10 cellular contexts compared by ENCODE assay signal in the genomic region with DNA sequence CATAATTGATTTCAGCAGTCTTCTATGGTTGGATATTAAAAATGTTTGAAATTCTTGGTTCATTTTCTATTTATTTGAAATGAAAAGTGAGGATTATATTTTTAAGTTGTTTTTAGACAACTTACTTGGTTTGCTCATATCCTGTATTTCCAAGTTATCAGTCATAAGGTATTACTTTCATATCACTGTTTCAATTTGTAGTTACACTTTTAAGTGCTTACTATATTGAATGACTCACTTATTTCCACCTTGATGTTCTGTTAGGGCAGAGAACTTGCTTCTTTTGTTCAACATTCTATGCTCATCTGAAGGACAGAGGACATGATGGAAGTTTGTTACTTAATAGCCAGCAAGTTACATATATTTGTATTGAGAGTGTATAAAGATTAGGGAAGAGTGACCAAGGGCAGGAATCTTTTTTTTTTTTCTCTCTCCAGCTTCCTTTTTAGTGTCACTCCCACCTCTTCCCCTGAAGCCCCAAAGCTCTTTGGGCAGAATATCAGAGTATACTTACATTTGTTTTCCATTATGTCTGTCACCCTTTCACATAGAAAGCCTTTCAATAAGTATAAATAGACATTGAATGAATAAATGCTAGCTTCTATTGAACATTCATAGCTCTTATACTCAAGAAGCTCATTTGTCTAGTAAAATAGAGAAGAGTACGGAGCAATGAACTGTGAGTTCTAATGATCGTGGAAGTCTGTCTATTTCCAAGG. TPM values are rescaled to one million over a fixed set of nuclear protein-coding genes. Genes with fewer than 3 reads are reported as not detected.
A peak's percentile ranks its signal among the peaks of the same experiment; 100 is the strongest.
DNase-seq lines count a peak whose midpoint lies in the region; ATAC-seq and TF ChIP-seq lines count a peak whose summit lies in the region.
"Had no signal": no experiment of that assay in that cellular context is flagged by ENCODE, and none has a peak within 500 bp of the region (broad histone marks: within the 10 kb centered on the region; RNA-seq: fewer than 3 reads in every experiment).

No MANE protein-coding gene starts in this region.

- H3K4ac ChIP-seq in IMR-90 (ENCODE audit: low read depth, low read length), result no peak overlapping the region

- no peak for DNase-seq in activated T-cell treated with anti-CD3 and anti-CD28 coated beads, Interleukin-2, amount 50 U/mL, for 4 hours
- DNase-seq in activated T-cell treated with anti-CD3 and anti-CD28 coated beads, Interleukin-2, amount 50 U/mL, for 48 hours, result no peak
- DNase-seq in IMR-90 (peak; percentile 20), left ventricle myocardium inferior (no peak), NOMO-1 treated with DMSO at 0.1 percent for 48 hours (lab: John Stamatoyannopoulos, UW; ENCODE audit: unreplicated experiment) (no peak)
- no peak for DNase-seq in stimulated activated naive B cell treated with anti-CD40 and anti-IgM and Interleukin-4, amounts not matched to agents 10 μg/mL and 1 μg/mL and 100 μg/mL, for 72 hours
- no peak for DNase-seq in stimulated activated CD4-positive, alpha-beta T cell treated with anti-CD3 and anti-CD28 coated beads, Interleukin-2, amount 100 ng/mL, for 48 hours
- DNase-seq: NCI-H1105 treated with DMSO at 0.1 percent for 48 hours, T-helper 9 cell had no signal

- H3K56ac ChIP-seq in IMR-90 (ENCODE audit: extremely low read depth, insufficient read depth, low read length), result no peak overlapping the region

- no peak overlapping the region for H4K91ac ChIP-seq in IMR-90 (ENCODE audit: insufficient read depth, low read depth, low read length)

- no peaks in the 10 kb centered on the region for H3K27me3 ChIP-seq in IMR-90 (ENCODE audit: control insufficient read depth, insufficient read depth, low read length)
- H3K27me3 ChIP-seq in left ventricle myocardium inferior (ENCODE audit: low read depth), result no peaks in the 10 kb centered on the region

- POLR2A ChIA-PET in IMR-90 (lab: Charles Lee; ENCODE audit: unreplicated experiment), result no interaction called here

- H3K27me3 Mint-ChIP-seq in activated T-cell treated with anti-CD3 and anti-CD28 coated beads, Interleukin-2, amount 50 U/mL, for 4 hours (ENCODE audit: low read depth), result no peaks in the 10 kb centered on the region
- no peaks in the 10 kb centered on the region for H3K27me3 Mint-ChIP-seq in stimulated activated naive B cell treated with anti-CD40 and anti-IgM and Interleukin-4, amounts not matched to agents 10 μg/mL and 1 μg/mL and 100 μg/mL, for 72 hours

- H3K23ac ChIP-seq in IMR-90 (ENCODE audit: low read depth, low read length), result no peak overlapping the region

- H3K4me1 Mint-ChIP-seq in activated T-cell treated with anti-CD3 and anti-CD28 coated beads, Interleukin-2, amount 50 U/mL, for 4 hours (ENCODE audit: low read depth), result peaks cover 32% of the 10 kb centered on the region
- H3K4me1 Mint-ChIP-seq in stimulated activated naive B cell treated with anti-CD40 and anti-IgM and Interleukin-4, amounts not matched to agents 10 μg/mL and 1 μg/mL and 100 μg/mL, for 72 hours, result peaks cover 3 to 8% of the 10 kb centered on the region in 2 donors

- no peak overlapping the region for H3K4me3 ChIP-seq in IMR-90 (ENCODE audit: insufficient read depth, low read depth, low read length)
- H3K4me3 ChIP-seq in left ventricle myocardium inferior, result no peak overlapping the region

- H4K8ac ChIP-seq in IMR-90 (ENCODE audit: low read depth in 2 of 2, low read length in 2 of 2), result no peak overlapping the region

- CTCF ChIA-PET in IMR-90 (lab: Yijun Ruan, JAX), result no interaction called here

- H2BK5ac ChIP-seq in IMR-90 (ENCODE audit: low read depth, low read length, poor library complexity, severe bottlenecking), result no peak overlapping the region

- peaks cover 3% of the 10 kb centered on the region; the same call in 1 of the 2 replicates for H3K9me1 ChIP-seq in IMR-90 (ENCODE audit: insufficient read depth, low read length)

- no peak overlapping the region for H2AFZ ChIP-seq in IMR-90 (replicated peaks; ENCODE audit: low read length, poor library complexity)

- no peak overlapping the region for H3K27ac ChIP-seq in IMR-90 (ENCODE audit: insufficient read depth, low read length)
- H3K27ac ChIP-seq in left ventricle myocardium inferior (replicated peaks), result no peak overlapping the region

- peaks cover 17 to 22% of the 10 kb centered on the region in 2 experiments for H3K79me1 ChIP-seq in IMR-90 (ENCODE audit: low read depth in 1 of 2, low read length in 2 of 2)

- H3K9me3 ChIP-seq in IMR-90 (ENCODE audit: control insufficient read depth, insufficient read depth, low read length) (no peaks in the 10 kb centered on the region), left ventricle myocardium inferior (replicated peaks) (no peaks in the 10 kb centered on the region)

- no peak overlapping the region for H3K27ac Mint-ChIP-seq in stimulated activated naive B cell treated with anti-CD40 and anti-IgM and Interleukin-4, amounts not matched to agents 10 μg/mL and 1 μg/mL and 100 μg/mL, for 72 hours

- TF ChIP-seq CTCF in IMR-90 (conservative IDR thresholded peaks at IDR 0.05; ENCODE audit: low read depth, low read length) (no peak), left ventricle myocardium inferior (IDR thresholded peaks at IDR 0.05; ENCODE audit: borderline replicate concordance) (no peak)

- H2BK15ac ChIP-seq in IMR-90 (ENCODE audit: low read depth, low read length), result no peak overlapping the region

- in situ Hi-C loops in IMR-90 (cut with MboI; ENCODE audit: low sequenced_read_pairs), result no loop called here

- H2BK120ac ChIP-seq in IMR-90 (ENCODE audit: low read depth, low read length), result no peak overlapping the region

- H3K9me3 Mint-ChIP-seq in activated T-cell treated with anti-CD3 and anti-CD28 coated beads, Interleukin-2, amount 50 U/mL, for 4 hours, result no peaks in the 10 kb centered on the region
- no peaks in the 10 kb centered on the region for H3K9me3 Mint-ChIP-seq in stimulated activated naive B cell treated with anti-CD40 and anti-IgM and Interleukin-4, amounts not matched to agents 10 μg/mL and 1 μg/mL and 100 μg/mL, for 72 hours

- H3K4me1 ChIP-seq in IMR-90 (ENCODE audit: control insufficient read depth, insufficient read depth, low read length), result no peaks in the 10 kb centered on the region
- H3K4me1 ChIP-seq in left ventricle myocardium inferior, result peaks cover 21% of the 10 kb centered on the region

- no peak overlapping the region for H2AK5ac ChIP-seq in IMR-90 (ENCODE audit: low read depth, low read length)

- WGBS in IMR-90 (ENCODE audit: extremely low coverage in 2 of 2, insufficient read length in 1 of 2), 2 experiments, result no CpG with 5 or more reads among the region's 2 CpGs

- H3K9ac ChIP-seq in IMR-90 (ENCODE audit: low read depth, low read length), result no peak overlapping the region

- no peak overlapping the region for H3K4me2 ChIP-seq in IMR-90 (ENCODE audit: low read depth, low read length)

- H3K36me3 ChIP-seq in IMR-90 (ENCODE audit: control insufficient read depth, insufficient read depth, low read length) (peaks cover 3% of the 10 kb centered on the region), left ventricle myocardium inferior (peaks cover 6% of the 10 kb centered on the region)

- no peak overlapping the region for H4K5ac ChIP-seq in IMR-90 (ENCODE audit: low read depth, low read length)

- TF ChIP-seq POLR2A in IMR-90 (IDR thresholded peaks at IDR 0.05; ENCODE audit: low read depth, low read length), result no peak

- intact Hi-C loops in IMR-90 (cut with micrococcal nuclease), result no loop called here
- intact Hi-C loops in left ventricle myocardium inferior (cut with micrococcal nuclease), result no loop called here

- H2AK9ac ChIP-seq in IMR-90 (replicated peaks; ENCODE audit: low read depth, low read length, poor library complexity), result no peak overlapping the region

- 0 out of 2 replicates have a peak, but pooled peaks cover 4% of the 10 kb centered on the region for H4K20me1 ChIP-seq in IMR-90 (ENCODE audit: insufficient read depth, low read length)

- dilution Hi-C loops in IMR-90 (cut with HindIII; ENCODE audit: low sequenced_read_pairs, unreplicated experiment), result no loop called here

- peaks cover 20% of the 10 kb centered on the region for H3K36me3 Mint-ChIP-seq in activated T-cell treated with anti-CD3 and anti-CD28 coated beads, Interleukin-2, amount 50 U/mL, for 4 hours (ENCODE audit: insufficient read depth)
- peaks cover 1 to 11% of the 10 kb centered on the region in 2 donors for H3K36me3 Mint-ChIP-seq in stimulated activated naive B cell treated with anti-CD40 and anti-IgM and Interleukin-4, amounts not matched to agents 10 μg/mL and 1 μg/mL and 100 μg/mL, for 72 hours

- H3K18ac ChIP-seq in IMR-90 (ENCODE audit: low read depth, low read length), result no peak overlapping the region

- BruUV-seq in IMR-90 (replicated peaks; lab: Mats Ljungman, UMichigan), result no TSS peak

- peak overlapping the region; percentile 43 for H3K4me3 Mint-ChIP-seq in activated T-cell treated with anti-CD3 and anti-CD28 coated beads, Interleukin-2, amount 50 U/mL, for 4 hours
- H3K4me3 Mint-ChIP-seq in stimulated activated naive B cell treated with anti-CD40 and anti-IgM and Interleukin-4, amounts not matched to agents 10 μg/mL and 1 μg/mL and 100 μg/mL, for 72 hours, result no peak overlapping the region

- peak; percentile 95 for ATAC-seq in activated T-cell treated with anti-CD3 and anti-CD28 coated beads, Interleukin-2, amount 50 U/mL, for 4 hours
- ATAC-seq in HG02763 (IDR thresholded peaks at IDR 0.05; ENCODE audit: unreplicated experiment) (peak; percentile 94), IMR-90 (ENCODE audit: low read depth) (no peak)
- ATAC-seq in stimulated activated naive B cell treated with anti-CD40 and anti-IgM and Interleukin-4, amounts not matched to agents 10 μg/mL and 1 μg/mL and 100 μg/mL, for 72 hours (replicated peaks), result peak; percentile 74 to 78

- TF ChIP-seq RAD21 in IMR-90 (IDR thresholded peaks at IDR 0.05; ENCODE audit: low read length), result no peak

- no peak overlapping the region for H3K14ac ChIP-seq in IMR-90 (replicated peaks; ENCODE audit: low read depth, low read length)

- H2BK20ac ChIP-seq in IMR-90 (ENCODE audit: low read depth, low read length), result no peak overlapping the region

TF ChIP-seq in IMR-90, 13 proteins besides CTCF, POLR2A, EP300 and RAD21 (continues in another document):
- TF ChIP-seq RFX5 (IDR thresholded peaks at IDR 0.05; ENCODE audit: low read depth, low read length) (no peak), CEBPB (IDR thresholded peaks at IDR 0.05; ENCODE audit: low read depth, low read length) (no peak), NFE2L2 (IDR thresholded peaks at IDR 0.05; ENCODE audit: low read depth, low read length) (no peak)

RNA-seq across cellular contexts. Expression of a gene that starts 28.1 kb away (rescaled TPM):
- total RNA-seq in activated T-cell treated with anti-CD3 and anti-CD28 coated beads, Interleukin-2, amount 50 U/mL, for 4 hours, result 10 to 100 TPM; 34.9 to 37.3 (median 35.2) TPM
- total RNA-seq in IMR-90 (2012; rRNA removed), result 57.2 and 61.9 TPM in 2 replicates
- polyA plus RNA-seq in IMR-90 (2012; rRNA removed), result 34.7 and 41.2 TPM in 2 replicates
- 7.1 and 21.6 TPM in 2 replicates for polyA plus RNA-seq in IMR-90 (2012; cell fraction: cytosol; rRNA removed)
- polyA plus RNA-seq in IMR-90 (2012; cell fraction: nucleus; rRNA removed; ENCODE audit: low replicate concordance), result 4.0 and 59.5 TPM in 2 replicates
- total RNA-seq in left ventricle myocardium inferior, result 33.2 TPM
